Comparison of ENCODE assay signal across 13 cellular contexts in the genomic region with DNA sequence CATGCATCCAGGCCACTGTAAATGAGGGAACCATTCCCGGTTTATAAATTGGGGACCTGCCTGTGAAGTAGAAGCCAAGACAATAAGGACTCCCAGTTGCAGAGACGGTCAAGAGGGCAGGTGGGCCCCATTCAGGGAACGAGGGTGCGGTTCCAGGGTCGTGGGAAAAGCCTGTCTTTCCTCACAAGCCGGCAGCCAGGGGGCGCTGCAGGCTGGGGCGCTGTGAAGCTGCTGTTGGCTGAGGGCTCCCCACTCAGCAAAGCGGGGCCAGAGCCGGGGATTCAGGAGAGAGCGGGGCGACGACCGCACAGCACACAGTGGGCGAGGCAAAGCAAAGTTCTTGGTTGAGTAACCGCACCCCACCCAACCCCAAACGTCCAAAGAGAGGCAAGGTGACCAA. TPM values are rescaled to one million over a fixed set of nuclear protein-coding genes. Genes with fewer than 3 reads are reported as not detected.
DNase-seq lines count a peak whose midpoint lies in the region; ATAC-seq and TF ChIP-seq lines count a peak whose summit lies in the region.
"Had no signal": no experiment of that assay in that cellular context is flagged by ENCODE, and none has a peak within 500 bp of the region (broad histone marks: within the 10 kb centered on the region; RNA-seq: fewer than 3 reads in every experiment).

No MANE protein-coding gene starts in this region.

- no peak overlapping the region for H2BK5ac ChIP-seq in trophoblast cell (ENCODE audit: low read depth, low read length, poor library complexity)

- no peak overlapping the region for H3K4ac ChIP-seq in trophoblast cell (ENCODE audit: low read depth, low read length)

- H3K4me3 ChIP-seq in AG09309 (ENCODE audit: control insufficient read depth, low read depth, low read length) = no peak overlapping the region
- no peak overlapping the region for H3K4me3 ChIP-seq in ascending aorta
- H3K4me3 ChIP-seq in liver (ENCODE audit: low read depth in 1 of 3, low read length in 3 of 3) = no peak overlapping the region
- H3K4me3 ChIP-seq in trophoblast cell (ENCODE audit: low read depth, low read length) = no peak overlapping the region
- H3K4me3 ChIP-seq: uterus had no signal

- TF ChIP-seq RAD21 in liver (IDR thresholded peaks at IDR 0.05) = peak; percentile 61 to 84

- no peak overlapping the region for H3K18ac ChIP-seq in trophoblast cell (ENCODE audit: low read length)

- no peak overlapping the region for H2AK5ac ChIP-seq in trophoblast cell (ENCODE audit: low read length)

- no peak overlapping the region for H3K4me2 ChIP-seq in trophoblast cell (ENCODE audit: low read length)

- H3K36me3 Mint-ChIP-seq in activated T-helper 2 cell treated with anti-CD3 and anti-CD28 coated beads, Interferon-gamma antibody, Interleukin-2, Interleukin-4, amounts not matched to agents 10 μg/mL and 5 μg/mL and 100 μg/mL, durations not matched to agents 14 hours and 24 hours and 36 hours (ENCODE audit: low read depth) = peaks cover 70% of the 10 kb centered on the region

- no peak overlapping the region for H3K4me3 Mint-ChIP-seq in activated T-helper 2 cell treated with anti-CD3 and anti-CD28 coated beads, Interferon-gamma antibody, Interleukin-2, Interleukin-4, amounts not matched to agents 10 μg/mL and 5 μg/mL and 100 μg/mL, durations not matched to agents 14 hours and 24 hours and 36 hours (ENCODE audit: low read depth)

- H3K36me3 ChIP-seq in ascending aorta (peaks cover 8 to 10% of the 10 kb centered on the region in 2 donors), liver (ENCODE audit: control insufficient read depth in 4 of 4, insufficient read depth in 3 of 4, low read depth in 1 of 4, low read length in 3 of 4) (peaks cover 0 to 3% (median 0%) of the 10 kb centered on the region in 4 donors), trophoblast cell (ENCODE audit: control insufficient read depth in 1 of 2, insufficient read depth in 2 of 2, low read length in 2 of 2) (peaks cover 3 to 6% of the 10 kb centered on the region in 2 experiments)
- H3K36me3 ChIP-seq: uterus had no signal

- DNase-seq in AG09309 (ENCODE audit: low read depth) (no peak), GM19240 (ENCODE audit: insufficient read length, low spot score) (peak; percentile 21), ascending aorta (ENCODE audit: low spot score in 2 of 2) (no peak), SHP77 treated with DMSO at 0.1 percent for 48 hours (lab: John Stamatoyannopoulos, UW) (no peak), trophoblast cell (no peak)
- no peak for DNase-seq in activated T-helper 2 cell treated with anti-CD3 and anti-CD28 coated beads, Interferon-gamma antibody, Interleukin-2, Interleukin-4, amounts not matched to agents 10 μg/mL and 5 μg/mL and 100 μg/mL, durations not matched to agents 14 hours and 24 hours and 36 hours (ENCODE audit: low spot score)
- DNase-seq: NCI-H2171 treated with DMSO at 0.1 percent for 48 hours had no signal

- no peaks in the 10 kb centered on the region for H3K79me1 ChIP-seq in trophoblast cell (ENCODE audit: low read length)

- H3K14ac ChIP-seq in trophoblast cell (ENCODE audit: low read length) = no peak overlapping the region

- H3K4me1 Mint-ChIP-seq in activated T-helper 2 cell treated with anti-CD3 and anti-CD28 coated beads, Interferon-gamma antibody, Interleukin-2, Interleukin-4, amounts not matched to agents 10 μg/mL and 5 μg/mL and 100 μg/mL, durations not matched to agents 14 hours and 24 hours and 36 hours (ENCODE audit: low read depth) = peaks cover 23% of the 10 kb centered on the region

- 59% methylated on average over 17 of the region's 17 CpGs for WGBS in liver
- no CpG with 5 or more reads among the region's 17 CpGs for WGBS in trophoblast cell (ENCODE audit: extremely low coverage, insufficient coverage, insufficient read length)

- H2BK12ac ChIP-seq in trophoblast cell (ENCODE audit: low read length) = no peak overlapping the region

- no peak for ATAC-seq in GM21576 (IDR thresholded peaks at IDR 0.05; ENCODE audit: unreplicated experiment)

- H3K27ac ChIP-seq in ascending aorta (no peak overlapping the region), liver (ENCODE audit: low read depth in 1 of 2, low read length in 2 of 2) (no peak overlapping the region), trophoblast cell (ENCODE audit: low read depth, low read length) (no peak overlapping the region)
- H3K27ac ChIP-seq: uterus had no signal

- no peak overlapping the region for H4K91ac ChIP-seq in trophoblast cell (ENCODE audit: low read depth, low read length)

- intact Hi-C loops in ascending aorta (cut with DNase I) = no loop called here
- intact Hi-C loops in activated T-helper 2 cell treated with anti-CD3 and anti-CD28 coated beads, Interferon-gamma antibody, Interleukin-2, Interleukin-4, amounts not matched to agents 10 μg/mL and 5 μg/mL and 100 μg/mL, durations not matched to agents 14 hours and 24 hours and 36 hours (cut with micrococcal nuclease) = no loop called here

- H2BK120ac ChIP-seq in trophoblast cell (ENCODE audit: insufficient read depth, low read length, poor library complexity) = no peak overlapping the region

- H4K12ac ChIP-seq in trophoblast cell (ENCODE audit: low read depth, low read length) = no peak overlapping the region

- no peak overlapping the region for H2AFZ ChIP-seq in trophoblast cell (ENCODE audit: insufficient read depth, low read length, poor library complexity)

- H3K79me2 ChIP-seq in trophoblast cell (ENCODE audit: control insufficient read depth, insufficient read depth, low read length, poor library complexity) = no peaks in the 10 kb centered on the region

- H3K27ac Mint-ChIP-seq in activated T-helper 2 cell treated with anti-CD3 and anti-CD28 coated beads, Interferon-gamma antibody, Interleukin-2, Interleukin-4, amounts not matched to agents 10 μg/mL and 5 μg/mL and 100 μg/mL, durations not matched to agents 14 hours and 24 hours and 36 hours = no peak overlapping the region

- H3K9me3 Mint-ChIP-seq in activated T-helper 2 cell treated with anti-CD3 and anti-CD28 coated beads, Interferon-gamma antibody, Interleukin-2, Interleukin-4, amounts not matched to agents 10 μg/mL and 5 μg/mL and 100 μg/mL, durations not matched to agents 14 hours and 24 hours and 36 hours = peaks cover 8% of the 10 kb centered on the region

- TF ChIP-seq CTCF in AG09309 (IDR thresholded peaks at IDR 0.05; ENCODE audit: control insufficient read depth, insufficient read depth, low read depth, low read length, missing control alignments) = peak; percentile 36
- peak in 2 of 3 experiments; percentile 7 to 44 for TF ChIP-seq CTCF in ascending aorta (IDR thresholded peaks at IDR 0.05)
- TF ChIP-seq CTCF in liver (IDR thresholded peaks at IDR 0.05; ENCODE audit: low read depth, low read length, missing input control) = peak; percentile 47

- no peaks in the 10 kb centered on the region for H3K27me3 Mint-ChIP-seq in activated T-helper 2 cell treated with anti-CD3 and anti-CD28 coated beads, Interferon-gamma antibody, Interleukin-2, Interleukin-4, amounts not matched to agents 10 μg/mL and 5 μg/mL and 100 μg/mL, durations not matched to agents 14 hours and 24 hours and 36 hours (ENCODE audit: low read depth)

- H3K23ac ChIP-seq in trophoblast cell (ENCODE audit: low read length) = no peak overlapping the region

- H3K27me3 ChIP-seq in ascending aorta (no peaks in the 10 kb centered on the region), liver (ENCODE audit: control insufficient read depth in 4 of 4, insufficient read depth in 4 of 4, low read length in 3 of 4) (no peaks in the 10 kb centered on the region), trophoblast cell (ENCODE audit: insufficient read depth, low read length) (no peaks in the 10 kb centered on the region)
- H3K27me3 ChIP-seq: uterus had no signal

- H3K4me1 ChIP-seq in ascending aorta (no peaks in the 10 kb centered on the region), liver (ENCODE audit: control insufficient read depth in 4 of 4, insufficient read depth in 4 of 4, low read length in 3 of 4) (peaks cover 4 to 15% (median 8%) of the 10 kb centered on the region in 4 donors), trophoblast cell (ENCODE audit: control insufficient read depth in 1 of 2, insufficient read depth in 2 of 2, low read length in 2 of 2) (peaks cover 4 to 6% of the 10 kb centered on the region in 2 experiments)
- H3K4me1 ChIP-seq: uterus had no signal

- H3K9ac ChIP-seq in liver (ENCODE audit: low read depth in 1 of 2, low read length in 2 of 2) = no peak overlapping the region
- H3K9ac ChIP-seq in trophoblast cell (ENCODE audit: low read length) = no peak overlapping the region

- H4K8ac ChIP-seq in trophoblast cell (ENCODE audit: low read depth, low read length) = no peak overlapping the region

- H3K9me3 ChIP-seq in ascending aorta = no peaks in the 10 kb centered on the region
- H3K9me3 ChIP-seq in liver (ENCODE audit: control insufficient read depth in 4 of 4, low read length in 3 of 4) = no peaks in the 10 kb centered on the region
- no peaks in the 10 kb centered on the region for H3K9me3 ChIP-seq in trophoblast cell (ENCODE audit: insufficient read depth, low read depth, low read length)
- H3K9me3 ChIP-seq: uterus had no signal

TF ChIP-seq in liver, 16 proteins besides CTCF, POLR2A, EP300 and RAD21:
- TF ChIP-seq HNF4G (IDR thresholded peaks at IDR 0.05) = no peak
- TF ChIP-seq, protein P1, sequence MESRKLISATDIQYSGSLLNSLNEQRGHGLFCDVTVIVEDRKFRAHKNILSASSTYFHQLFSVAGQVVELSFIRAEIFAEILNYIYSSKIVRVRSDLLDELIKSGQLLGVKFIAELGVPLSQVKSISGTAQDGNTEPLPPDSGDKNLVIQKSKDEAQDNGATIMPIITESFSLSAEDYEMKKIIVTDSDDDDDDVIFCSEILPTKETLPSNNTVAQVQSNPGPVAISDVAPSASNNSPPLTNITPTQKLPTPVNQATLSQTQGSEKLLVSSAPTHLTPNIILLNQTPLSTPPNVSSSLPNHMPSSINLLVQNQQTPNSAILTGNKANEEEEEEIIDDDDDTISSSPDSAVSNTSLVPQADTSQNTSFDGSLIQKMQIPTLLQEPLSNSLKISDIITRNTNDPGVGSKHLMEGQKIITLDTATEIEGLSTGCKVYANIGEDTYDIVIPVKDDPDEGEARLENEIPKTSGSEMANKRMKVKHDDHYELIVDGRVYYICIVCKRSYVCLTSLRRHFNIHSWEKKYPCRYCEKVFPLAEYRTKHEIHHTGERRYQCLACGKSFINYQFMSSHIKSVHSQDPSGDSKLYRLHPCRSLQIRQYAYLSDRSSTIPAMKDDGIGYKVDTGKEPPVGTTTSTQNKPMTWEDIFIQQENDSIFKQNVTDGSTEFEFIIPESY (IDR thresholded peaks at IDR 0.05) = no peak

RNA-seq across cellular contexts. Expression of a gene that starts 24.9 kb away (rescaled TPM):
- not detected for total RNA-seq in ascending aorta
- not detected for total RNA-seq in liver
- polyA plus RNA-seq in liver = under 1 TPM in 1 of 2 donors, not detected in 1; 0.40 TPM
- total RNA-seq in activated T-helper 2 cell treated with anti-CD3 and anti-CD28 coated beads, Interferon-gamma antibody, Interleukin-2, Interleukin-4, amounts not matched to agents 10 μg/mL and 5 μg/mL and 100 μg/mL, durations not matched to agents 14 hours and 24 hours and 36 hours = not detected in 2 replicates
- polyA plus RNA-seq in trophoblast cell (2013) = not detected in 2 replicates
- total RNA-seq: activated CD8-positive, alpha-beta memory T cell treated with anti-CD3 and anti-CD28 coated beads for 36 hours; G401; renal cortical epithelial cell; uterus had no signal
